ENCODE assay signal across 1 cellular context in the genomic region with DNA sequence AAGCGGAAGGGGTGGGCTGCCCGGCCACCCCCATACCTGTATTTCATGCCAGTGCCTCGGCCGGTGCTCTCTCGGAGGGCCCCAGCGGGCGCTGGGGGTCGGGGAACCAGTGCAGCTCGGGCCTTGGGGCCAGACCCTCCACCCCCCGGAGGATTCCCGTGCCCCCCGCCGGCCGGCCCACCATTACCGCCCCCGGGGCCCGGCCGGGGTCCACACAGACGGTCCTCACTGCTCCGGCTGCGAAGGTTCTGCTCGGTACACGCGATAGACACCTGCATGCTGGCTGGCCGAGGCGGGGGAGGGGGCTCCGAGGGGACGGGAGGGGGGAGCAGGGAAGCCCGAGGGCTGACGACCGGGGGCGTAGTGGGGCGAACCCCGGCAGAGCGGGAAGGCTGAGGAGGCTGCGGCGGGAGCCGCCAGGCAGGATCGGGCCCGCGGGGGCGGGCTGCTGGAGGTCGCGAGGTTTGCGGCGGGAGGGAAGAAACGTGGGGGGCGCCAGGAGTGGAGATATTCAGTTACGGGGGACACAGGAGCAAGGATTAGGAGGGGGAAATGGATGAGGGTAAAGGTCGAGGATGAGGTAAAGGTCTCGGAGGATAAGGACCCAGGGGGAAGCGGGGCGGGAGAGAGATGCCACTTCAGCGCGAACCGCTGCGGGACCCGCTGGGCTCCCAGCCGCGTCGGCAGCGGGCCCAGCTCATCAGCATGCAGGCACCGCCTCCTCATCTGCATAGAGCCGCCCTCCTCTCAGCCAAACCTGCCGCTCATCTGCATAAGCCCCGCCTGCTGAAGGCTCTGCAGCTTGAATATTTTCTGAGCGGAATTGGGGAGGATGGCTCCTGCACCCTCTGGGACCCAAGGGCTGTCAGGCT.
A peak's percentile ranks its signal among the peaks of the same experiment; 100 is the strongest.
TF ChIP-seq lines count a peak whose summit lies in the region.

A gene (minus strand): TSS at position 699 of the 872 bp plus-strand sequence. CDS start 421 bp downstream, at position 278.

TF ChIP-seq in HepG2, 621 proteins besides CTCF, POLR2A, EP300 and RAD21:
- TF ChIP-seq, protein P1, sequence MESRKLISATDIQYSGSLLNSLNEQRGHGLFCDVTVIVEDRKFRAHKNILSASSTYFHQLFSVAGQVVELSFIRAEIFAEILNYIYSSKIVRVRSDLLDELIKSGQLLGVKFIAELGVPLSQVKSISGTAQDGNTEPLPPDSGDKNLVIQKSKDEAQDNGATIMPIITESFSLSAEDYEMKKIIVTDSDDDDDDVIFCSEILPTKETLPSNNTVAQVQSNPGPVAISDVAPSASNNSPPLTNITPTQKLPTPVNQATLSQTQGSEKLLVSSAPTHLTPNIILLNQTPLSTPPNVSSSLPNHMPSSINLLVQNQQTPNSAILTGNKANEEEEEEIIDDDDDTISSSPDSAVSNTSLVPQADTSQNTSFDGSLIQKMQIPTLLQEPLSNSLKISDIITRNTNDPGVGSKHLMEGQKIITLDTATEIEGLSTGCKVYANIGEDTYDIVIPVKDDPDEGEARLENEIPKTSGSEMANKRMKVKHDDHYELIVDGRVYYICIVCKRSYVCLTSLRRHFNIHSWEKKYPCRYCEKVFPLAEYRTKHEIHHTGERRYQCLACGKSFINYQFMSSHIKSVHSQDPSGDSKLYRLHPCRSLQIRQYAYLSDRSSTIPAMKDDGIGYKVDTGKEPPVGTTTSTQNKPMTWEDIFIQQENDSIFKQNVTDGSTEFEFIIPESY (CRISPR knock-in tag; IDR thresholded peaks at IDR 0.05): peak; percentile 21; the same call in 1 of the 2 replicates
- TF ChIP-seq RBFOX2 (IDR thresholded peaks at IDR 0.05; ENCODE audit: low read depth, low read length) (peak; percentile 53; the same call in 1 of the 2 replicates), SMC3 (IDR thresholded peaks at IDR 0.05; ENCODE audit: low read length) (no peak), MTF1 (CRISPR knock-in tag; IDR thresholded peaks at IDR 0.05) (no peak)
TF ChIP-seq in HepG2: peak in this region for 2.
